Comparison of ENCODE assay signal across 7 cellular contexts in genomic region chr6:15254074-15254975, GRCh38. TPM values are rescaled to one million over a fixed set of nuclear protein-coding genes. Genes with fewer than 3 reads are reported as not detected.
DNase-seq lines count a peak whose midpoint lies in the region; ATAC-seq and TF ChIP-seq lines count a peak whose summit lies in the region.

No MANE protein-coding gene starts in this region.

- no TSS peak for BruUV-seq in Panc1 (replicated peaks; lab: Mats Ljungman, UMichigan)

- H3K27me3 ChIP-seq in Panc1 (ENCODE audit: control insufficient read depth, insufficient read depth, low read length) (no peaks in the 10 kb centered on the region), kidney epithelial cell (ENCODE audit: control insufficient read depth, insufficient read depth, low read length) (no peaks in the 10 kb centered on the region), sigmoid colon (no peaks in the 10 kb centered on the region)

- CTCF ChIA-PET in Panc1 (lab: Charles Lee) = interaction anchor here (0.7 kb wide), 1 partner anchor 35 kb away, joined by 3 read pairs; no protein-coding TSS in a partner anchor

- H3K4me3 ChIP-seq in Panc1 (ENCODE audit: low read depth in 2 of 2, low read length in 2 of 2) = no peak overlapping the region
- H3K4me3 ChIP-seq in kidney epithelial cell (ENCODE audit: low read depth, low read length) = no peak overlapping the region
- no peak overlapping the region for H3K4me3 ChIP-seq in sigmoid colon

- no peaks in the 10 kb centered on the region for H3K9me3 ChIP-seq in Panc1 (ENCODE audit: control insufficient read depth, insufficient read depth, low read depth, low read length)
- H3K9me3 ChIP-seq in sigmoid colon = no peaks in the 10 kb centered on the region

- ATAC-seq in HG02610 (IDR thresholded peaks at IDR 0.05; ENCODE audit: unreplicated experiment) = peak; percentile 30
- no peak for ATAC-seq in Panc1

- no peak for TF ChIP-seq EP300 in sigmoid colon (IDR thresholded peaks at IDR 0.05)

- H3K4me1 ChIP-seq in Panc1 (ENCODE audit: control insufficient read depth, insufficient read depth, low read length) = peaks cover 5% of the 10 kb centered on the region
- H3K4me1 ChIP-seq in sigmoid colon = peaks cover 0 to 49% (median 44%) of the 10 kb centered on the region in 4 donors

- TF ChIP-seq CTCF in GM13977 (IDR thresholded peaks at IDR 0.05; ENCODE audit: extremely low read depth, insufficient read depth, missing control alignments) = peak; percentile 52
- peak; percentile 34 for TF ChIP-seq CTCF in Panc1 (IDR thresholded peaks at IDR 0.05)
- TF ChIP-seq CTCF in kidney epithelial cell (IDR thresholded peaks at IDR 0.05; ENCODE audit: insufficient read depth, low read length, poor library complexity, severe bottlenecking) = peak; percentile 14
- no peak for TF ChIP-seq CTCF in sigmoid colon (IDR thresholded peaks at IDR 0.05)

- in situ Hi-C loops in GM13977 (cut with MboI; ENCODE audit: low pct_unique_long_range_greater_than_20kb, low sequenced_read_pairs, unreplicated experiment) = no loop called here
- in situ Hi-C loops in Panc1 (cut with HindIII; ENCODE audit: low pct_unique_long_range_greater_than_20kb, low sequenced_read_pairs) = no loop called here

- POLR2A ChIA-PET in Panc1 (lab: Charles Lee) = interaction anchor here (0.7 kb wide), 1 partner anchor 15 kb away, joined by 3 read pairs; no protein-coding TSS in a partner anchor

- intact Hi-C loops in Panc1 (cut with micrococcal nuclease; ENCODE audit: unreplicated experiment) = no loop called here
- intact Hi-C loops in sigmoid colon (cut with DNase I) = loop anchor here (10.0 kb wide), 1 partner anchor 370 kb away; no protein-coding TSS in a partner anchor

- no peaks in the 10 kb centered on the region for H3K36me3 ChIP-seq in Panc1 (ENCODE audit: control insufficient read depth, insufficient read depth, low read length)
- no peaks in the 10 kb centered on the region for H3K36me3 ChIP-seq in kidney epithelial cell (ENCODE audit: control insufficient read depth, insufficient read depth, low read length)
- H3K36me3 ChIP-seq in sigmoid colon = no peaks in the 10 kb centered on the region

- WGBS in sigmoid colon, 2 donors = 85% methylated on average over 14 of the region's 14 CpGs

- peak; percentile 36 for DNase-seq in GM13977 (ENCODE audit: low spot score)
- DNase-seq in Panc1 (ENCODE audit: low read depth, low spot score) = no peak
- DNase-seq in kidney epithelial cell (ENCODE audit: low read depth) = no peak
- no peak for DNase-seq in sigmoid colon
- no peak for DNase-seq in stimulated activated CD4-positive, alpha-beta T cell treated with anti-CD3 and anti-CD28 coated beads, Interleukin-4, amount 100 ng/mL, for 24 hours
- no peak for DNase-seq in NCI-H1105 treated with DMSO at 0.1 percent for 48 hours (lab: John Stamatoyannopoulos, UW)

- TF ChIP-seq POLR2A in sigmoid colon (IDR thresholded peaks at IDR 0.05) = no peak

- no peak overlapping the region for H3K27ac ChIP-seq in Panc1 (ENCODE audit: low read length)
- no peak overlapping the region for H3K27ac ChIP-seq in sigmoid colon

RNA-seq across cellular contexts. Expression of gene JARID2, which starts 8.5 kb away (rescaled TPM):
- 6.0 TPM for total RNA-seq in Panc1 (2021; ENCODE audit: unreplicated experiment)
- polyA plus RNA-seq in Panc1 (2012; ENCODE audit: insufficient read length) = 5.1 TPM
- 13.1 and 15.2 TPM in 2 replicates for total RNA-seq in kidney epithelial cell
- total RNA-seq in sigmoid colon = 1 to 10 TPM; 6.1 to 7.8 (median 6.8) TPM
- polyA plus RNA-seq in sigmoid colon = 1 to 10 TPM; 1.8 to 7.3 (median 2.1) TPM

Comparison
In these comparisons a context has a peak if more than half of its experiments do, and no peak if none do; other contexts are left out.
1. CTCF ChIP-seq: peak in GM13977 (single experiment), Panc1 (single experiment) and kidney epithelial cell (single experiment); none in sigmoid colon (0 of 4).